24 cellular contexts compared by ENCODE assay signal in genomic region chr18:72427721-72428120, GRCh38.
DNase-seq lines count a peak whose midpoint lies in the region; TF ChIP-seq lines count a peak whose summit lies in the region.
"Had no signal": no experiment of that assay in that cellular context is flagged by ENCODE, and none has a peak within 500 bp of the region (broad histone marks: within the 10 kb centered on the region; RNA-seq: fewer than 3 reads in every experiment).

No MANE protein-coding gene starts in this region.

- H3K4me2 ChIP-seq in osteoblast (ENCODE audit: insufficient read depth, low read length) = no peak overlapping the region

- DNase-seq in AG04450 (ENCODE audit: low read depth, low spot score) = peak; percentile 2
- peak; percentile 52 for DNase-seq in LHCN-M2 (ENCODE audit: low read depth)
- DNase-seq in astrocyte of the hippocampus (ENCODE audit: low read depth, low spot score) = peak; percentile 20
- peak; percentile 6 for DNase-seq in iris pigment epithelial cell (ENCODE audit: low read depth)
- no peak for DNase-seq in NCI-H748 (lab: John Stamatoyannopoulos, UW; ENCODE audit: unreplicated experiment)
- no peak for DNase-seq in NCI-H82 (lab: John Stamatoyannopoulos, UW)
- no peak for DNase-seq in iPS-NIHi7 (ENCODE audit: extremely low spot score)
- no peak for DNase-seq in osteoblast (ENCODE audit: insufficient read length, low spot score, missing footprints)
- DNase-seq: activated CD8-positive, alpha-beta T cell treated with anti-CD3 and anti-CD28 coated beads, Interleukin-2, amount 10 ng/mL, durations not matched to agents 7 days and 5 days; C1 segment of cervical spinal cord; Caco-2; caudate nucleus; endodermal cell; glutamatergic neuron; MG63; NCI-H2029; NCI-H2227 treated with DMSO at 0.1 percent for 48 hours; NCI-H69; nephron progenitor cell; ovary; stimulated activated CD4-positive, alpha-beta T cell treated with anti-CD3 and anti-CD28 coated beads, Interleukin-4, amount 100 ng/mL, for 1 hour had no signal

- H3K36me3 ChIP-seq in osteoblast (ENCODE audit: insufficient read depth, low read length) = no peaks in the 10 kb centered on the region
- H3K36me3 ChIP-seq: MG63, ovary had no signal

- no peak overlapping the region for H3K27ac ChIP-seq in AG04450 (ENCODE audit: low read depth, low read length)
- H3K27ac ChIP-seq in osteoblast (ENCODE audit: low read depth, low read length) = no peak overlapping the region
- H3K27ac ChIP-seq: ovary, RWPE1 had no signal

- no peaks in the 10 kb centered on the region for H3K4me1 ChIP-seq in osteoblast (ENCODE audit: insufficient read depth, low read length)
- H3K4me1 ChIP-seq: Caco-2 had no signal

- H3K79me2 ChIP-seq in osteoblast (ENCODE audit: insufficient read depth, low read length) = no peaks in the 10 kb centered on the region

- no peak overlapping the region for H3K4me3 ChIP-seq in AG04450 (ENCODE audit: low read depth, low read length)
- no peak overlapping the region for H3K4me3 ChIP-seq in osteoblast (ENCODE audit: insufficient read depth, low read length)
- H3K4me3 ChIP-seq: GM12878, K562, MG63, ovary had no signal

- TF ChIP-seq CTCF in AG04450 (IDR thresholded peaks at IDR 0.05; ENCODE audit: low read depth, low read length) (no peak), osteoblast (IDR thresholded peaks at IDR 0.05; ENCODE audit: extremely low read depth, low read depth, low read length) (no peak)

- no peak overlapping the region for H2AFZ ChIP-seq in osteoblast (ENCODE audit: low read length)

- POLR2A ChIA-PET in AG04450 (lab: Yijun Ruan, JAX) = no interaction called here

- no peaks in the 10 kb centered on the region for H4K20me1 ChIP-seq in osteoblast (ENCODE audit: insufficient read depth, low read length)

- CTCF ChIA-PET in AG04450 (lab: Charles Lee) = no interaction called here

- H3K9me3 ChIP-seq in AG04450 (ENCODE audit: control insufficient read depth, insufficient read depth, low read length) (peaks cover 10% of the 10 kb centered on the region; the same call in 1 of the 2 replicates), osteoblast (ENCODE audit: low read depth, low read length) (peaks cover 2% of the 10 kb centered on the region)
- H3K9me3 ChIP-seq: Caco-2, MG63, ovary had no signal

- H3K27me3 ChIP-seq in AG04450 (ENCODE audit: control insufficient read depth, insufficient read depth, low read length) (no peaks in the 10 kb centered on the region), osteoblast (ENCODE audit: insufficient read depth, low read length) (no peaks in the 10 kb centered on the region)
- H3K27me3 ChIP-seq: MG63, ovary had no signal

Comparison
In these comparisons a context has a peak if more than half of its experiments do, and no peak if none do; other contexts are left out.
1. DNase-seq: peak in AG04450 (single experiment), LHCN-M2 (single experiment), astrocyte of the hippocampus (single experiment) and iris pigment epithelial cell (single experiment); none in NCI-H748 (single experiment), NCI-H82 (single experiment), iPS-NIHi7 (single experiment) and osteoblast (single experiment).